7 cellular contexts compared by ENCODE assay signal in genomic region chr4:1043658-1044468, GRCh38. TPM values are rescaled to one million over a fixed set of nuclear protein-coding genes. Genes with fewer than 3 reads are reported as not detected.
DNase-seq lines count a peak whose midpoint lies in the region; ATAC-seq and TF ChIP-seq lines count a peak whose summit lies in the region.

No MANE protein-coding gene starts in this region.

- peak; percentile 39 for ATAC-seq in mucosa of descending colon
- ATAC-seq in GM21737 (IDR thresholded peaks at IDR 0.05; ENCODE audit: unreplicated experiment), result no peak
- no peak for ATAC-seq in GM19467 (IDR thresholded peaks at IDR 0.05; ENCODE audit: unreplicated experiment)

- intact Hi-C loops in mucosa of descending colon (cut with DNase I, micrococcal nuclease) (no loop called here), testis (cut with DNase I; ENCODE audit: low total_unique reads) (no loop called here)

- CTCF ChIA-PET in RWPE1 (lab: Yijun Ruan, JAX), result interaction anchor here (0.5 kb wide), 1 partner anchor 302 kb away, joined by 3 read pairs; no protein-coding TSS in a partner anchor

- H3K4me1 ChIP-seq in mucosa of descending colon (ENCODE audit: low read depth) (peaks cover 31% of the 10 kb centered on the region), testis (peaks cover 18% of the 10 kb centered on the region)

- H3K27ac ChIP-seq in RWPE1, result peak overlapping the region; percentile 97
- no peak overlapping the region for H3K27ac ChIP-seq in testis

- 30 to 50% methylated on average over 17 to 34 of the region's 35 CpGs for WGBS in testis, 2 donors

- H3K27me3 ChIP-seq in H7 (ENCODE audit: control insufficient read depth, insufficient read depth, low read length), result peaks cover 2% of the 10 kb centered on the region; the same call in 1 of the 2 replicates
- H3K27me3 ChIP-seq in testis, result no peaks in the 10 kb centered on the region

- no peaks in the 10 kb centered on the region for H3K9me3 ChIP-seq in mucosa of descending colon
- H3K9me3 ChIP-seq in testis, result no peaks in the 10 kb centered on the region

- H3K36me3 ChIP-seq in H7 (replicated peaks; ENCODE audit: control insufficient read depth, insufficient read depth, low read length) (no peaks in the 10 kb centered on the region), mucosa of descending colon (ENCODE audit: low read depth) (no peaks in the 10 kb centered on the region), testis (ENCODE audit: low read depth, missing control alignments) (no peaks in the 10 kb centered on the region)

- no peak for TF ChIP-seq POLR2A in testis (IDR thresholded peaks at IDR 0.05)

- POLR2A ChIA-PET in RWPE1 (lab: Yijun Ruan, JAX; ENCODE audit: low non-redundant PET), result no interaction called here

- H3K4me3 ChIP-seq in H7 (ENCODE audit: insufficient read depth, low read depth, low read length) (no peak overlapping the region), epithelial cell of esophagus (ENCODE audit: low read length) (no peak overlapping the region), mucosa of descending colon (no peak overlapping the region), testis (no peak overlapping the region)

- DNase-seq in H7 (peak; percentile 91), RWPE1 (ENCODE audit: low spot score) (peak; percentile 91), epithelial cell of esophagus (ENCODE audit: low read depth) (peak; percentile 98), mucosa of descending colon (peak; percentile 61 to 87 (median 68)), testis (peak; percentile 58)

- no peak; the same call in 1 of the 2 replicates for TF ChIP-seq CTCF in RWPE1 (conservative IDR thresholded peaks at IDR 0.05; ENCODE audit: low read depth)
- no peak for TF ChIP-seq CTCF in epithelial cell of esophagus (IDR thresholded peaks at IDR 0.05; ENCODE audit: insufficient read depth, low read depth, low read length, missing control alignments)
- TF ChIP-seq CTCF in mucosa of descending colon (IDR thresholded peaks at IDR 0.05), result no peak
- no peak for TF ChIP-seq CTCF in testis (IDR thresholded peaks at IDR 0.05)

RNA-seq across cellular contexts. Expression of gene FGFRL1, which starts 32.4 kb away (rescaled TPM):
- total RNA-seq in H7 (2014; rRNA removed; shearing (Covaris generic)), result 23.3 and 39.1 TPM in 2 replicates
- 10 to 100 TPM; 14.7 to 19.3 (median 16.9) TPM for total RNA-seq in mucosa of descending colon
- total RNA-seq in testis, result 10 to 100 TPM; 13.7 to 25.6 TPM
- 14.4 TPM for polyA plus RNA-seq in testis (ENCODE audit: insufficient read depth, low read depth, low replicate concordance)

RNA-seq across cellular contexts. Expression of gene SLC26A1, which starts 50.7 kb away (rescaled TPM):
- total RNA-seq in H7 (2014; rRNA removed; shearing (Covaris generic)), result 0.03 and 0.30 TPM in 2 replicates
- total RNA-seq in mucosa of descending colon (1 to 10 TPM in 2 of 3 donors, under 1 TPM in 1; 0.85 to 2.8 (median 1.9) TPM), testis (1 to 10 TPM in 1 of 2 donors, under 1 TPM in 1; 0.99 to 2.0 TPM)
- 0.51 TPM for polyA plus RNA-seq in testis (ENCODE audit: insufficient read depth, low read depth, low replicate concordance)

RNA-seq across cellular contexts. Expression of gene IDUA, which starts 57.0 kb away (rescaled TPM):
- 4.6 TPM in 2 replicates for total RNA-seq in H7 (2014; rRNA removed; shearing (Covaris generic))
- total RNA-seq in mucosa of descending colon, result 10 to 100 TPM; 29.7 to 45.7 (median 33.4) TPM
- total RNA-seq in testis, result 10 to 100 TPM; 35.7 to 39.4 TPM
- 8.9 TPM for polyA plus RNA-seq in testis (ENCODE audit: insufficient read depth, low read depth, low replicate concordance)
